ENCODE assay signal across 12 cellular contexts in genomic region chr10:132264966-132265877, GRCh38. TPM values are rescaled to one million over a fixed set of nuclear protein-coding genes. Genes with fewer than 3 reads are reported as not detected.
DNase-seq lines count a peak whose midpoint lies in the region; ATAC-seq and TF ChIP-seq lines count a peak whose summit lies in the region.
"Had no signal": no experiment of that assay in that cellular context is flagged by ENCODE, and none has a peak within 500 bp of the region (broad histone marks: within the 10 kb centered on the region; RNA-seq: fewer than 3 reads in every experiment).

No MANE protein-coding gene starts in this region.

- no peaks in the 10 kb centered on the region for H3K4me1 ChIP-seq in BE2C

- DNase-seq in AG08395 (ENCODE audit: low spot score) (peak; percentile 73), GM04504 (ENCODE audit: low read depth) (peak; percentile 54), astrocyte of the spinal cord (ENCODE audit: low read depth, low spot score) (peak; percentile 9), left kidney (ENCODE audit: low read depth, low spot score) (peak; percentile 63), lower leg skin (ENCODE audit: low spot score in 2 of 2) (no peak), BE2C (no peak)
- DNase-seq in stimulated activated CD4-positive, alpha-beta T cell treated with anti-CD3 and anti-CD28 coated beads, Interleukin-12 subunit alpha, Interleukin-12 subunit beta, amount 100 ng/mL, for 4 hours: no peak
- DNase-seq: CD4-positive, alpha-beta memory T cell; immature natural killer cell; RPMI8226 had no signal

- H3K27me3 ChIP-seq in BE2C: no peaks in the 10 kb centered on the region

- H3K9me3 ChIP-seq in BE2C: no peaks in the 10 kb centered on the region

- TF ChIP-seq CTCF in astrocyte of the spinal cord (IDR thresholded peaks at IDR 0.05; ENCODE audit: low read depth, low read length): no peak
- no peak for TF ChIP-seq CTCF in lower leg skin (IDR thresholded peaks at IDR 0.05)
- no peak for TF ChIP-seq CTCF in BE2C (IDR thresholded peaks at IDR 0.05; ENCODE audit: low read depth, low read length)

- in situ Hi-C loops in astrocyte of the spinal cord (cut with HindIII; ENCODE audit: low sequenced_read_pairs): no loop called here

- TF ChIP-seq POLR2A in lower leg skin (IDR thresholded peaks at IDR 0.05): no peak

- no peak for ATAC-seq in HG02885 (IDR thresholded peaks at IDR 0.05; ENCODE audit: poor library complexity, unreplicated experiment)
- ATAC-seq: naive thymus-derived CD8-positive, alpha-beta T cell had no signal

- H3K36me3 ChIP-seq in BE2C: no peaks in the 10 kb centered on the region

- H3K4me3 ChIP-seq in astrocyte of the spinal cord (ENCODE audit: low read depth, low read length) (no peak overlapping the region), lower leg skin (ENCODE audit: low read depth, poor library complexity, severe bottlenecking) (no peak overlapping the region), BE2C (ENCODE audit: low read depth, low read length) (no peak overlapping the region)

- 66 to 71% methylated on average over 30 to 32 of the region's 32 CpGs for WGBS in lower leg skin, 2 donors

- intact Hi-C loops in lower leg skin (cut with DNase I; ENCODE audit: low total_unique reads): no loop called here

RNA-seq across cellular contexts. Expression of gene STK32C, which starts 42.5 kb away (rescaled TPM):
- total RNA-seq in lower leg skin: 1 to 10 TPM; 4.8 to 6.4 (median 5.7) TPM
- 18.2 TPM for polyA plus RNA-seq in BE2C (2012; ENCODE audit: insufficient read depth, insufficient read length, low read depth)

Comparison
In these comparisons a context has a peak if more than half of its experiments do, and no peak if none do; other contexts are left out.
1. DNase-seq: peak in AG08395 (single experiment), GM04504 (single experiment), astrocyte of the spinal cord (single experiment) and left kidney (single experiment); none in stimulated activated CD4-positive, alpha-beta T cell treated with anti-CD3 and anti-CD28 coated beads, Interleukin-12 subunit alpha, Interleukin-12 subunit beta, amount 100 ng/mL, for 4 hours (single experiment), lower leg skin (0 of 2) and BE2C (single experiment).